15 cellular contexts compared by ENCODE assay signal in the genomic region with DNA sequence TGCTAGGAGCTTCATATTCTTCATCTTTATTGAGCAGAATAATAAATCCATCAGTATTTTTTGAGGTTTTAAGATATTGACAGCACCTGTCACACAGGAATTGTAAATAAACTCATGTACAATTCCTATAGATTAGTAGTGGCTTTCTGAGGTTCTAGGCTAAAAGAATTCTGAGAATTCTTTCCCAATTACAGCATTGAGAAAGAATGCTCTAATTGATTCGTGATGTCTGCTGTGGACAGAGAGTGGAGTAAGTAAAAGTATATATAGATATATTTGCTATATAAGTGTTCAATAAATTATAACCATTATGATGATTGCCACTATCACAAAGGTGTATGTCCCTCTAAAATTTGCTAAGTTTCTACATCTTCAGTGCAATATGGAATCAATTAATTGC.
"Had no signal": no experiment of that assay in that cellular context is flagged by ENCODE, and none has a peak within 500 bp of the region (broad histone marks: within the 10 kb centered on the region; RNA-seq: fewer than 3 reads in every experiment).

No MANE protein-coding gene starts in this region.

- H3K9me3 ChIP-seq: body of pancreas, colonic mucosa, esophagus muscularis mucosa had no signal

- H3K27me3 ChIP-seq: body of pancreas, colonic mucosa, esophagus muscularis mucosa, hepatocyte, left lung had no signal

- H3K4me3 ChIP-seq: body of pancreas, colonic mucosa, esophagus muscularis mucosa, hepatocyte, left lung had no signal

- H3K36me3 ChIP-seq: colonic mucosa, left lung had no signal

- H3K79me2 ChIP-seq: hepatocyte had no signal

- H3K4me1 ChIP-seq: body of pancreas, colonic mucosa, esophagus muscularis mucosa, left lung had no signal

- DNase-seq: activated CD4-positive, alpha-beta memory T cell treated with anti-CD3 and anti-CD28 coated beads for 36 hours; activated CD4-positive, alpha-beta T cell treated with anti-CD3 and anti-CD28 coated beads for 36 hours; activated effector memory CD4-positive, alpha-beta T cell treated with Interleukin-2 at 50 U/mL for 16 hours; activated T-cell treated with anti-CD3 and anti-CD28 coated beads, Interleukin-2, amount 50 U/mL, for 4 hours; body of pancreas; caudate nucleus; colonic mucosa; left lung; natural killer cell; posterior cingulate gyrus; retina; stimulated activated CD4-positive, alpha-beta T cell treated with anti-CD3 and anti-CD28 coated beads, Interleukin-2, amount 100 ng/mL, for 48 hours had no signal

- ATAC-seq: activated CD4-positive, alpha-beta T cell treated with anti-CD3 and anti-CD28 coated beads for 36 hours; activated T-cell treated with anti-CD3 and anti-CD28 coated beads, Interleukin-2, amount 50 U/mL, for 4 hours; body of pancreas; left lung; natural killer cell; stimulated activated memory B cell treated with anti-CD40 and anti-IgM and Interleukin-4, amounts not matched to agents 10 μg/mL and 1 μg/mL and 100 μg/mL, for 72 hours had no signal

- H3K4me2 ChIP-seq: hepatocyte had no signal

- H3K27ac ChIP-seq: body of pancreas, colonic mucosa, esophagus muscularis mucosa, hepatocyte, left lung had no signal

- H2AFZ ChIP-seq: hepatocyte had no signal
